17 cellular contexts compared by ENCODE assay signal in the genomic region with DNA sequence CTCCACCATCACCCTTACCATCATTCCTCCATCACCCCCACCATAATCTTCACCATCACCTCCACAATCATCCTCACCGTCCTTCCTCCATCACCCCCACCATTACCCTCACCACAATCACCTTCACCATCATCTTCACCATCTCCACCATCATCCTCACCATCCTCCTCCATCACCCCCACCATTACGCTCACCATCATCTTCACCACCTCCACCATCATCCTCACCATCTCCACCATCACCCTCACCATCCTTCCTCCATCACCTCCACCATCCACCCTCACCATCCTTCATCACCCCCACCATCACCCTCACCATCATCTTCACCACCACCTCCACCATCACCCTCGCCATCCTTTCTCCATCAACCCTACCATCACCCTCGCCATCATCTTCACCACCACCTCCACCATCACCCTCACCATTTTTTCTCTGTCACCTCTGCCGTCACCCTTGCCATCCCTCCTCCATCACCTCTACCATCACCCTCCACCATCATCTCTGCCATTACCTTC. TPM values are rescaled to one million over a fixed set of nuclear protein-coding genes. Genes with fewer than 3 reads are reported as not detected.
DNase-seq lines count a peak whose midpoint lies in the region; ATAC-seq and TF ChIP-seq lines count a peak whose summit lies in the region.
"Had no signal": no experiment of that assay in that cellular context is flagged by ENCODE, and none has a peak within 500 bp of the region (broad histone marks: within the 10 kb centered on the region; RNA-seq: fewer than 3 reads in every experiment).

No MANE protein-coding gene starts in this region.

- H3K36me3 ChIP-seq in Peyer's patch, result peaks cover 0 to 6% (median 0%) of the 10 kb centered on the region in 3 donors

- H3K4me1 Mint-ChIP-seq in activated T-cell treated with anti-CD3 and anti-CD28 coated beads, Interleukin-2, amount 50 U/mL, for 24 hours (ENCODE audit: low read depth), result peaks cover 92% of the 10 kb centered on the region
- peaks cover 85 to 90% of the 10 kb centered on the region in 2 donors for H3K4me1 Mint-ChIP-seq in effector memory CD8-positive, alpha-beta T cell (ENCODE audit: low read depth in 2 of 2)
- H3K4me1 Mint-ChIP-seq in stimulated activated naive CD8-positive, alpha-beta T cell treated with anti-CD3 and anti-CD28 coated beads, Interleukin-15, amount 100 ng/mL, for 72 hours, result peaks cover 95% of the 10 kb centered on the region

- peak overlapping the region; percentile 14 for H3K27ac Mint-ChIP-seq in activated T-cell treated with anti-CD3 and anti-CD28 coated beads, Interleukin-2, amount 50 U/mL, for 24 hours
- H3K27ac Mint-ChIP-seq in effector memory CD8-positive, alpha-beta T cell, result peak overlapping the region; percentile 93 to 96
- H3K27ac Mint-ChIP-seq in stimulated activated naive CD8-positive, alpha-beta T cell treated with anti-CD3 and anti-CD28 coated beads, Interleukin-15, amount 100 ng/mL, for 72 hours, result peak overlapping the region; percentile 61 to 93

- DNase-seq in activated T-cell treated with anti-CD3 and anti-CD28 coated beads, Interleukin-2, amount 50 U/mL, for 24 hours, result peak; percentile 7
- no peak for DNase-seq in activated T-cell treated with anti-CD3 and anti-CD28 coated beads for 4 hours
- DNase-seq in Peyer's patch, result no peak
- no peak for DNase-seq in effector memory CD8-positive, alpha-beta T cell
- DNase-seq in stimulated activated naive CD8-positive, alpha-beta T cell treated with anti-CD3 and anti-CD28 coated beads, Interleukin-15, amount 100 ng/mL, for 72 hours, result no peak
- DNase-seq: activated CD8-positive, alpha-beta memory T cell treated with anti-CD3 and anti-CD28 coated beads, Interleukin-2, amount 50 U/mL, for 48 hours; Caco-2; HCEC 1CT; hippocampal formation; KG1; NCI-H1436 treated with DMSO at 0.1 percent for 48 hours; SK-N-SH; stimulated activated CD4-positive, alpha-beta T cell treated with anti-CD3 and anti-CD28 coated beads, Interleukin-12 subunit alpha, Interleukin-12 subunit beta, amount 100 ng/mL, for 4 hours had no signal

- peak overlapping the region in 3 of 4 donors; percentile 21 to 65 (median 34) for H3K27ac ChIP-seq in Peyer's patch
- H3K27ac ChIP-seq: parathyroid adenoma had no signal

- ATAC-seq in effector memory CD8-positive, alpha-beta T cell (replicated peaks), result no peak
- no peak for ATAC-seq in stimulated activated naive CD8-positive, alpha-beta T cell treated with anti-CD3 and anti-CD28 coated beads, Interleukin-15, amount 100 ng/mL, for 72 hours
- ATAC-seq in HG03196 (IDR thresholded peaks at IDR 0.05; ENCODE audit: unreplicated experiment) (no peak), HG03175 (IDR thresholded peaks at IDR 0.05; ENCODE audit: unreplicated experiment) (no peak), GM18511 (IDR thresholded peaks at IDR 0.05; ENCODE audit: unreplicated experiment) (no peak)

- no peak for TF ChIP-seq CTCF in Peyer's patch (IDR thresholded peaks at IDR 0.05)

- peaks cover 13% of the 10 kb centered on the region for H3K9me3 Mint-ChIP-seq in activated T-cell treated with anti-CD3 and anti-CD28 coated beads, Interleukin-2, amount 50 U/mL, for 24 hours
- peaks cover 12 to 18% of the 10 kb centered on the region in 2 donors for H3K9me3 Mint-ChIP-seq in effector memory CD8-positive, alpha-beta T cell
- H3K9me3 Mint-ChIP-seq in stimulated activated naive CD8-positive, alpha-beta T cell treated with anti-CD3 and anti-CD28 coated beads, Interleukin-15, amount 100 ng/mL, for 72 hours, result peaks cover 14 to 17% of the 10 kb centered on the region in 2 donors

- no peak overlapping the region for H3K4me3 Mint-ChIP-seq in activated T-cell treated with anti-CD3 and anti-CD28 coated beads, Interleukin-2, amount 50 U/mL, for 24 hours
- H3K4me3 Mint-ChIP-seq in effector memory CD8-positive, alpha-beta T cell, result peak overlapping the region; percentile 73 to 79
- peak overlapping the region; percentile 16 to 26 for H3K4me3 Mint-ChIP-seq in stimulated activated naive CD8-positive, alpha-beta T cell treated with anti-CD3 and anti-CD28 coated beads, Interleukin-15, amount 100 ng/mL, for 72 hours

- TF ChIP-seq POLR2A in Peyer's patch (IDR thresholded peaks at IDR 0.05), result no peak

- no peaks in the 10 kb centered on the region for H3K27me3 ChIP-seq in Peyer's patch

- H3K27me3 Mint-ChIP-seq in activated T-cell treated with anti-CD3 and anti-CD28 coated beads, Interleukin-2, amount 50 U/mL, for 24 hours, result no peaks in the 10 kb centered on the region
- no peaks in the 10 kb centered on the region for H3K27me3 Mint-ChIP-seq in effector memory CD8-positive, alpha-beta T cell
- no peaks in the 10 kb centered on the region for H3K27me3 Mint-ChIP-seq in stimulated activated naive CD8-positive, alpha-beta T cell treated with anti-CD3 and anti-CD28 coated beads, Interleukin-15, amount 100 ng/mL, for 72 hours

- H3K9me3 ChIP-seq in Peyer's patch, result no peaks in the 10 kb centered on the region
- H3K9me3 ChIP-seq: Caco-2, SK-N-SH had no signal

- H3K4me3 ChIP-seq in Peyer's patch, result no peak overlapping the region

- no peaks in the 10 kb centered on the region for H3K4me1 ChIP-seq in Peyer's patch
- H3K4me1 ChIP-seq: parathyroid adenoma had no signal

- peaks cover 6% of the 10 kb centered on the region for H3K36me3 Mint-ChIP-seq in activated T-cell treated with anti-CD3 and anti-CD28 coated beads, Interleukin-2, amount 50 U/mL, for 24 hours (ENCODE audit: low read depth)
- H3K36me3 Mint-ChIP-seq in effector memory CD8-positive, alpha-beta T cell (ENCODE audit: insufficient read depth), result peaks cover 48% of the 10 kb centered on the region

RNA-seq across cellular contexts. Expression of gene MPC1, which starts 33.1 kb away (rescaled TPM):
- 10 to 100 TPM; 45.6 to 75.3 (median 59.8) TPM for total RNA-seq in Peyer's patch

Comparison
In these comparisons a context has a peak if more than half of its experiments do, and no peak if none do; other contexts are left out.
1. H3K27ac Mint-ChIP-seq: peak in every context shown above with its lines; median percentile 94 in effector memory CD8-positive, alpha-beta T cell; 77 in stimulated activated naive CD8-positive, alpha-beta T cell treated with anti-CD3 and anti-CD28 coated beads, Interleukin-15, amount 100 ng/mL, for 72 hours; 14 in activated T-cell treated with anti-CD3 and anti-CD28 coated beads, Interleukin-2, amount 50 U/mL, for 24 hours.